In genomic region chr10:65891073-65891981, GRCh38 we compare ENCODE assay signal across 11 cellular contexts.
DNase-seq lines count a peak whose midpoint lies in the region; ATAC-seq and TF ChIP-seq lines count a peak whose summit lies in the region.
"Had no signal": no experiment of that assay in that cellular context is flagged by ENCODE, and none has a peak within 500 bp of the region (broad histone marks: within the 10 kb centered on the region; RNA-seq: fewer than 3 reads in every experiment).

No MANE protein-coding gene starts in this region.

- no peaks in the 10 kb centered on the region for H3K4me1 Mint-ChIP-seq in nephron progenitor cell
- H3K4me1 Mint-ChIP-seq in natural killer cell treated with Interleukin-12 subunit alpha and Interleukin-12 subunit beta and Interleukin-15 and Interleukin-18, amount 100 ng/mL, for 72 hours (ENCODE audit: low read depth in 2 of 2), result no peaks in the 10 kb centered on the region
- H3K4me1 Mint-ChIP-seq: activated CD4-positive, alpha-beta T cell treated with anti-CD3 and anti-CD28 coated beads for 36 hours had no signal

- H3K79me2 ChIP-seq in mesendoderm (ENCODE audit: control insufficient read depth, insufficient read depth, low read length), result no peaks in the 10 kb centered on the region

- H3K9me3 Mint-ChIP-seq in nephron progenitor cell, result peaks cover 8% of the 10 kb centered on the region
- H3K9me3 Mint-ChIP-seq in natural killer cell treated with Interleukin-12 subunit alpha and Interleukin-12 subunit beta and Interleukin-15 and Interleukin-18, amount 100 ng/mL, for 72 hours, result peaks cover 8% of the 10 kb centered on the region

- no peak overlapping the region for H2BK120ac ChIP-seq in mesendoderm (ENCODE audit: low read depth, low read length)

- H3K9ac ChIP-seq in mesendoderm (ENCODE audit: low read length), result no peak overlapping the region

- no CpG with 5 or more reads among the region's 3 CpGs for WGBS in mesendoderm (ENCODE audit: extremely low coverage, insufficient coverage, low lambda C conversion rate)

- H3K27ac ChIP-seq in mesendoderm (ENCODE audit: low read depth, low read length), result no peak overlapping the region

- TF ChIP-seq CTCF in nephron progenitor cell (IDR thresholded peaks at IDR 0.05), result no peak

- H3K36me3 ChIP-seq in mesendoderm (ENCODE audit: control insufficient read depth, insufficient read depth, low read length), result no peaks in the 10 kb centered on the region

- H4K8ac ChIP-seq in mesendoderm (ENCODE audit: low read depth, low read length), result peak overlapping the region; percentile 39

- no peak overlapping the region for H3K4me2 ChIP-seq in mesendoderm (ENCODE audit: low read length)

- H3K79me1 ChIP-seq in mesendoderm (ENCODE audit: low read length), result no peaks in the 10 kb centered on the region

- no peak overlapping the region for H3K4me3 ChIP-seq in mesendoderm (ENCODE audit: low read length)

- H3K27ac Mint-ChIP-seq in nephron progenitor cell, result no peak overlapping the region
- H3K27ac Mint-ChIP-seq in natural killer cell treated with Interleukin-12 subunit alpha and Interleukin-12 subunit beta and Interleukin-15 and Interleukin-18, amount 100 ng/mL, for 72 hours, result no peak overlapping the region
- H3K27ac Mint-ChIP-seq: activated CD4-positive, alpha-beta T cell treated with anti-CD3 and anti-CD28 coated beads for 36 hours; stimulated activated naive CD8-positive, alpha-beta T cell treated with anti-CD3 and anti-CD28 coated beads, Interleukin-15, Interleukin-2, amounts not matched to agents 100 ng/mL and 50 ng/mL, for 24 hours had no signal

- DNase-seq in NCI-H1105 treated with DMSO at 0.1 percent for 48 hours (lab: John Stamatoyannopoulos, UW), result peak; percentile 27
- DNase-seq in NCI-H1105 (lab: John Stamatoyannopoulos, UW), result no peak
- peak; percentile 52 for DNase-seq in LoVo (ENCODE audit: low spot score)
- DNase-seq in mesendoderm, result peak; percentile 6
- no peak for DNase-seq in superior temporal gyrus (ENCODE audit: extremely low spot score)
- DNase-seq in nephron progenitor cell, result no peak
- DNase-seq in natural killer cell treated with Interleukin-12 subunit alpha and Interleukin-12 subunit beta and Interleukin-15 and Interleukin-18, amount 100 ng/mL, for 72 hours (ENCODE audit: low spot score), result no peak
- DNase-seq: activated CD4-positive, alpha-beta T cell treated with anti-CD3 and anti-CD28 coated beads for 36 hours; right cardiac atrium had no signal

- no peak overlapping the region for H3K4ac ChIP-seq in mesendoderm (ENCODE audit: low read depth, low read length)

- H3K36me3 Mint-ChIP-seq in nephron progenitor cell (ENCODE audit: low read depth), result no peaks in the 10 kb centered on the region
- H3K36me3 Mint-ChIP-seq in natural killer cell treated with Interleukin-12 subunit alpha and Interleukin-12 subunit beta and Interleukin-15 and Interleukin-18, amount 100 ng/mL, for 72 hours, result peaks cover 6% of the 10 kb centered on the region

- H3K27me3 Mint-ChIP-seq in nephron progenitor cell (ENCODE audit: low read depth, poor library complexity), result no peaks in the 10 kb centered on the region
- H3K27me3 Mint-ChIP-seq in natural killer cell treated with Interleukin-12 subunit alpha and Interleukin-12 subunit beta and Interleukin-15 and Interleukin-18, amount 100 ng/mL, for 72 hours, result no peaks in the 10 kb centered on the region
- H3K27me3 Mint-ChIP-seq: activated CD4-positive, alpha-beta T cell treated with anti-CD3 and anti-CD28 coated beads for 36 hours; stimulated activated naive CD8-positive, alpha-beta T cell treated with anti-CD3 and anti-CD28 coated beads, Interleukin-15, Interleukin-2, amounts not matched to agents 100 ng/mL and 50 ng/mL, for 24 hours had no signal

- H2BK5ac ChIP-seq in mesendoderm (ENCODE audit: low read length), result no peak overlapping the region

- H2BK15ac ChIP-seq in mesendoderm (replicated peaks; ENCODE audit: low read depth), result no peak overlapping the region

- no peak overlapping the region for H3K4me3 Mint-ChIP-seq in nephron progenitor cell
- H3K4me3 Mint-ChIP-seq in natural killer cell treated with Interleukin-12 subunit alpha and Interleukin-12 subunit beta and Interleukin-15 and Interleukin-18, amount 100 ng/mL, for 72 hours, result no peak overlapping the region
- H3K4me3 Mint-ChIP-seq: activated CD4-positive, alpha-beta T cell treated with anti-CD3 and anti-CD28 coated beads for 36 hours; stimulated activated naive CD8-positive, alpha-beta T cell treated with anti-CD3 and anti-CD28 coated beads, Interleukin-15, Interleukin-2, amounts not matched to agents 100 ng/mL and 50 ng/mL, for 24 hours had no signal

- no peaks in the 10 kb centered on the region for H3K4me1 ChIP-seq in mesendoderm (ENCODE audit: control insufficient read depth, low read depth, low read length)

- no peak overlapping the region for H3K18ac ChIP-seq in mesendoderm (ENCODE audit: low read length)

- H3K56ac ChIP-seq in mesendoderm (ENCODE audit: low read length), result no peak overlapping the region

- H2AK5ac ChIP-seq in mesendoderm (ENCODE audit: low read length), result no peak overlapping the region

- H4K5ac ChIP-seq in mesendoderm (ENCODE audit: low read length), result no peak overlapping the region

- H3K27me3 ChIP-seq in mesendoderm (ENCODE audit: insufficient read depth, low read length, poor library complexity), result no peaks in the 10 kb centered on the region

- peak; percentile 83 for ATAC-seq in HG02642 (IDR thresholded peaks at IDR 0.05; ENCODE audit: poor library complexity, unreplicated experiment)
- no peak for ATAC-seq in natural killer cell treated with Interleukin-12 subunit alpha and Interleukin-12 subunit beta and Interleukin-15 and Interleukin-18, amount 100 ng/mL, for 72 hours
- ATAC-seq: activated CD4-positive, alpha-beta T cell treated with anti-CD3 and anti-CD28 coated beads for 36 hours; right cardiac atrium had no signal

- H3K23ac ChIP-seq in mesendoderm (ENCODE audit: low read length), result no peak overlapping the region

Comparison
In these comparisons a context has a peak if more than half of its experiments do, and no peak if none do; other contexts are left out.
1. DNase-seq: peak in NCI-H1105 treated with DMSO at 0.1 percent for 48 hours (single experiment), LoVo (single experiment) and mesendoderm (single experiment); none in NCI-H1105 (single experiment), superior temporal gyrus (single experiment), nephron progenitor cell (single experiment) and natural killer cell treated with Interleukin-12 subunit alpha and Interleukin-12 subunit beta and Interleukin-15 and Interleukin-18, amount 100 ng/mL, for 72 hours (single experiment).